21 cellular contexts compared by ENCODE assay signal in genomic region chr22:21989049-21989448, GRCh38.
"Had no signal": no experiment of that assay in that cellular context is flagged by ENCODE, and none has a peak within 500 bp of the region (broad histone marks: within the 10 kb centered on the region; RNA-seq: fewer than 3 reads in every experiment).

No MANE protein-coding gene starts in this region.

- H3K27ac ChIP-seq: prostate gland, right atrium auricular region, tibial artery, uterus had no signal

- H3K27me3 ChIP-seq: right atrium auricular region, uterus had no signal

- H3K9me3 Mint-ChIP-seq: activated CD4-positive, alpha-beta T cell treated with anti-CD3 and anti-CD28 coated beads, Interleukin-2, amount 10 ng/mL, durations not matched to agents 7 days and 5 days; activated naive CD4-positive, alpha-beta T cell treated with anti-CD3 and anti-CD28 coated beads for 36 hours; activated T-cell treated with anti-CD3 and anti-CD28 coated beads, Interleukin-2, amount 50 U/mL, for 4 hours; effector memory CD8-positive, alpha-beta T cell; nephron progenitor cell had no signal

- H3K36me3 Mint-ChIP-seq: brain had no signal

- H3K36me3 ChIP-seq: prostate gland, right atrium auricular region, tibial artery, uterus had no signal

- H3K4me1 ChIP-seq: prostate gland, right atrium auricular region, tibial artery, uterus had no signal

- H3K4me1 Mint-ChIP-seq: activated CD4-positive, alpha-beta T cell treated with anti-CD3 and anti-CD28 coated beads, Interleukin-2, amount 10 ng/mL, durations not matched to agents 7 days and 5 days had no signal

- H3K27ac Mint-ChIP-seq: activated CD4-positive, alpha-beta T cell treated with anti-CD3 and anti-CD28 coated beads, Interleukin-2, amount 10 ng/mL, durations not matched to agents 7 days and 5 days; activated naive CD4-positive, alpha-beta T cell treated with anti-CD3 and anti-CD28 coated beads for 36 hours; effector memory CD8-positive, alpha-beta T cell; nephron progenitor cell had no signal

- H3K9me3 ChIP-seq: prostate gland, right atrium auricular region, tibial artery, uterus had no signal

- H3K4me3 Mint-ChIP-seq: activated CD4-positive, alpha-beta T cell treated with anti-CD3 and anti-CD28 coated beads, Interleukin-2, amount 10 ng/mL, durations not matched to agents 7 days and 5 days; activated naive CD4-positive, alpha-beta T cell treated with anti-CD3 and anti-CD28 coated beads for 36 hours; activated T-cell treated with anti-CD3 and anti-CD28 coated beads, Interleukin-2, amount 50 U/mL, for 4 hours; brain; effector memory CD8-positive, alpha-beta T cell; nephron progenitor cell had no signal

- DNase-seq: activated CD4-positive, alpha-beta T cell treated with anti-CD3 and anti-CD28 coated beads, Interleukin-2, amount 10 ng/mL, durations not matched to agents 7 days and 5 days; activated CD8-positive, alpha-beta memory T cell treated with anti-CD3 and anti-CD28 coated beads, Interleukin-2, amount 50 U/mL, for 4 hours; activated naive CD4-positive, alpha-beta T cell treated with anti-CD3 and anti-CD28 coated beads for 36 hours; activated T-cell treated with anti-CD3 and anti-CD28 coated beads, Interleukin-2, amount 50 U/mL, for 4 hours; caudate nucleus; effector memory CD8-positive, alpha-beta T cell; foreskin fibroblast; glutamatergic neuron; hippocampal formation; islet precursor cell; midbrain; nephron progenitor cell; stimulated activated CD4-positive, alpha-beta T cell treated with anti-CD3 and anti-CD28 coated beads, Interleukin-2, amount 100 ng/mL, for 24 hours; stimulated activated naive CD4-positive, alpha-beta T cell treated with Interleukin-2 at 50 U/mL for 16 hours; T-helper 9 cell; tibial artery; uterus had no signal

- H3K4me3 ChIP-seq: lung, prostate gland, right atrium auricular region, tibial artery, uterus had no signal
